Comparison of ENCODE assay signal across 1 cellular context in the genomic region with DNA sequence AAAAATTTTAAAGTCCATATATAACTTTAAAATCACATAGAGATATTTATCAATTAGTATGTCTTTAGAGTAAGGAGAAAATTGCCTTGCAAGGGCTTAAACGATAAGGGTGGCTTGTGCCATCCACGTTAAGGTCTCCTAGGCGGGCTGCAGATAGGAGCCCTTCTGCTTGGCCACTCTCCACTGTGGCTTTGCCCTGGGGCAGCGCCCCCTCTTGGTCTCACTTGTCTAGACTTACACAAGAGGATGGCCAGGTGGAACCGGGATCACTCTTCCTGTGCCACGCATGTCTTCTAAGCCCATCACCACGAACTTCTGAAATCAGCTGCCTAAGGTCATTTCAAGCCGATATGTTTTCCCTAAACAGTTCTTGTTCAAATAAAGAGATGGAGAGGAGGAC.
TF ChIP-seq lines count a peak whose summit lies in the region.

No MANE protein-coding gene starts in this region.

TF ChIP-seq in GM12878, 131 proteins besides CTCF, POLR2A, EP300 and RAD21:
- TF ChIP-seq CEBPB (IDR thresholded peaks at IDR 0.05; ENCODE audit: borderline replicate concordance in 1 of 2, low read depth in 2 of 2, low read length in 2 of 2) (no peak), SMC3 (IDR thresholded peaks at IDR 0.05; ENCODE audit: borderline replicate concordance, low read length) (0 out of 2 replicates have a peak, but pooled peaks have one; percentile 5)
